In genomic region chr16:535446-536405, GRCh38 we compare ENCODE assay signal across 10 cellular contexts. TPM values are rescaled to one million over a fixed set of nuclear protein-coding genes. Genes with fewer than 3 reads are reported as not detected.
A peak's percentile ranks its signal among the peaks of the same experiment; 100 is the strongest.
DNase-seq lines count a peak whose midpoint lies in the region; ATAC-seq and TF ChIP-seq lines count a peak whose summit lies in the region.
"Had no signal": no experiment of that assay in that cellular context is flagged by ENCODE, and none has a peak within 500 bp of the region (broad histone marks: within the 10 kb centered on the region; RNA-seq: fewer than 3 reads in every experiment).

No MANE protein-coding gene starts in this region.

- ATAC-seq in psoas muscle: peak; percentile 79 to 87 (median 83)
- ATAC-seq: GM12878 had no signal

- H3K4me1 ChIP-seq in psoas muscle: peaks cover 36% of the 10 kb centered on the region

- TF ChIP-seq CTCF in psoas muscle (IDR thresholded peaks at IDR 0.05): peak; percentile 17

- intact Hi-C loops in psoas muscle (cut with DNase I): no loop called here

- H3K9me3 ChIP-seq in psoas muscle: no peaks in the 10 kb centered on the region

- DNase-seq in HCEC 1CT (peak; percentile 31), NOMO-1 treated with DMSO at 0.1 percent for 48 hours (lab: John Stamatoyannopoulos, UW; ENCODE audit: unreplicated experiment) (peak; percentile 54), fibroblast of gingiva (ENCODE audit: low read depth) (peak; percentile 59), psoas muscle (peak; percentile 82 to 91), NCI-H774 (lab: John Stamatoyannopoulos, UW) (no peak), SKM-1 (lab: John Stamatoyannopoulos, UW; ENCODE audit: unreplicated experiment) (no peak)
- no peak for DNase-seq in stimulated activated CD4-positive, alpha-beta T cell treated with anti-CD3 and anti-CD28 coated beads, Interleukin-12 subunit alpha, Interleukin-12 subunit beta, amount 100 ng/mL, for 4 hours
- DNase-seq: cerebellar nuclear complex, NCI-H1694 had no signal

- H3K4me3 ChIP-seq in psoas muscle: peak overlapping the region; percentile 45
- H3K4me3 ChIP-seq: GM12878 had no signal

- 50 to 64% (median 53%) methylated on average over 34 to 39 of the region's 39 CpGs for WGBS in psoas muscle, 3 donors

- H3K27me3 ChIP-seq in psoas muscle (ENCODE audit: insufficient read depth in 3 of 3, low read length in 2 of 3): no peaks in the 10 kb centered on the region

- H3K27ac ChIP-seq in psoas muscle: peak overlapping the region; percentile 85

- peaks cover 0 to 20% of the 10 kb centered on the region in 2 donors for H3K36me3 ChIP-seq in psoas muscle (ENCODE audit: insufficient read depth in 1 of 2, low read depth in 1 of 2)

RNA-seq across cellular contexts. Expression of gene CAPN15, which starts 8.2 kb away (rescaled TPM):
- total RNA-seq in psoas muscle: 10 to 100 TPM; 15.5 to 32.1 (median 26.8) TPM
- 10 to 100 TPM; 14.9 to 26.4 (median 22.6) TPM for polyA plus RNA-seq in psoas muscle

RNA-seq across cellular contexts. Expression of gene PRR35, which starts 24.5 kb away (rescaled TPM):
- not detected for total RNA-seq in psoas muscle
- not detected for polyA plus RNA-seq in psoas muscle
- total RNA-seq: GM12878 had no signal
- polyA plus RNA-seq: GM12878 had no signal

RNA-seq across cellular contexts. Expression of gene NHLRC4, which starts 31.1 kb away (rescaled TPM):
- total RNA-seq in psoas muscle: under 1 TPM in 3 of 4 donors, not detected in 1; 0.19 to 0.39 (median 0.27) TPM
- polyA plus RNA-seq in psoas muscle: under 1 TPM; 0.06 to 0.38 (median 0.27) TPM

RNA-seq across cellular contexts. Expression of gene PIGQ, which starts 34.0 kb away (rescaled TPM):
- 10 to 100 TPM; 18.3 to 26.3 (median 22.0) TPM for total RNA-seq in psoas muscle
- 10 to 100 TPM; 26.5 to 39.9 (median 27.2) TPM for polyA plus RNA-seq in psoas muscle

RNA-seq across cellular contexts. Expression of gene RAB40C, which starts 54.1 kb away (rescaled TPM):
- total RNA-seq in psoas muscle: 10 to 100 TPM; 12.3 to 20.2 (median 14.4) TPM
- polyA plus RNA-seq in psoas muscle: 10 to 100 TPM; 14.7 to 16.3 (median 15.7) TPM

Comparison
In these comparisons a context has a peak if more than half of its experiments do, and no peak if none do; other contexts are left out.
1. DNase-seq: peak in HCEC 1CT (single experiment), NOMO-1 treated with DMSO at 0.1 percent for 48 hours (single experiment), fibroblast of gingiva (single experiment) and psoas muscle (2 of 2); none in stimulated activated CD4-positive, alpha-beta T cell treated with anti-CD3 and anti-CD28 coated beads, Interleukin-12 subunit alpha, Interleukin-12 subunit beta, amount 100 ng/mL, for 4 hours (single experiment), NCI-H774 (single experiment) and SKM-1 (single experiment).